8 cellular contexts compared by ENCODE assay signal in genomic region chr2:37585295-37585908, GRCh38.
A peak's percentile ranks its signal among the peaks of the same experiment; 100 is the strongest.
DNase-seq lines count a peak whose midpoint lies in the region; TF ChIP-seq lines count a peak whose summit lies in the region.

No MANE protein-coding gene starts in this region.

- intact Hi-C loops in spleen (cut with DNase I; ENCODE audit: low total_unique reads), result no loop called here

- no peaks in the 10 kb centered on the region for H3K27me3 ChIP-seq in BLaER1 treated with 17β-estradiol and CSF1 and Interleukin-3, amounts not matched to agents 10 nM and 100 nM
- no peaks in the 10 kb centered on the region for H3K27me3 ChIP-seq in spleen (replicated peaks in 1 of 7)

- no peaks in the 10 kb centered on the region for H3K36me3 Mint-ChIP-seq in endothelial cell (ENCODE audit: low read depth, unreplicated experiment)

- peaks cover 0 to 1% (median 0%) of the 10 kb centered on the region in 11 experiments; a peak in 5 of 22 replicates for H3K9me3 ChIP-seq in BLaER1 treated with 17β-estradiol and CSF1 and Interleukin-3, amounts not matched to agents 10 nM and 100 nM (replicated peaks in 1 of 11)
- no peaks in the 10 kb centered on the region for H3K9me3 ChIP-seq in spleen

- H3K36me3 ChIP-seq in BLaER1 treated with 17β-estradiol and CSF1 and Interleukin-3, amounts not matched to agents 10 nM and 100 nM, result no peaks in the 10 kb centered on the region
- no peaks in the 10 kb centered on the region for H3K36me3 ChIP-seq in spleen

- peak overlapping the region in 3 of 11 experiments; percentile 15 to 57 (median 41); a peak in 4 of 22 replicates for H3K27ac ChIP-seq in BLaER1 treated with 17β-estradiol and CSF1 and Interleukin-3, amounts not matched to agents 10 nM and 100 nM
- peak overlapping the region in 7 of 8 donors; percentile 9 to 76 (median 60) for H3K27ac ChIP-seq in spleen

- TF ChIP-seq CTCF in GM20000 (IDR thresholded peaks at IDR 0.05; ENCODE audit: extremely low read depth, missing control alignments) (no peak), epithelial cell of esophagus (IDR thresholded peaks at IDR 0.05; ENCODE audit: insufficient read depth, low read depth, low read length, missing control alignments) (no peak), spleen (IDR thresholded peaks at IDR 0.05 in 8 of 11, conservative IDR thresholded peaks at IDR 0.05 in 3 of 11) (no peak), endothelial cell (IDR thresholded peaks at IDR 0.05; ENCODE audit: unreplicated experiment) (no peak)

- 54 to 69% (median 61%) methylated on average over 5 of the region's 5 CpGs for WGBS in spleen, 5 donors

- H3K27me3 Mint-ChIP-seq in endothelial cell (ENCODE audit: unreplicated experiment), result no peaks in the 10 kb centered on the region

- peaks cover 7 to 72% (median 24%) of the 10 kb centered on the region in 10 experiments; a peak in 17 of 20 replicates for H3K4me1 ChIP-seq in BLaER1 treated with 17β-estradiol and CSF1 and Interleukin-3, amounts not matched to agents 10 nM and 100 nM
- H3K4me1 ChIP-seq in spleen, result peaks cover 13 to 69% (median 50%) of the 10 kb centered on the region in 6 donors

- TF ChIP-seq POLR2A in spleen (IDR thresholded peaks at IDR 0.05), result no peak

- no peak overlapping the region for H3K4me3 ChIP-seq in BLaER1 treated with 17β-estradiol and CSF1 and Interleukin-3, amounts not matched to agents 10 nM and 100 nM
- H3K4me3 ChIP-seq in epithelial cell of esophagus (ENCODE audit: low read length) (no peak overlapping the region), spleen (peak overlapping the region in 1 of 8 donors; percentile 18)

- no peak overlapping the region for H3K4me3 Mint-ChIP-seq in endothelial cell (ENCODE audit: unreplicated experiment)

- H3K9ac ChIP-seq in BLaER1 treated with 17β-estradiol and CSF1 and Interleukin-3, amounts not matched to agents 10 nM and 100 nM, result no peak overlapping the region

- H4K20me1 ChIP-seq in BLaER1 treated with 17β-estradiol and CSF1 and Interleukin-3, amounts not matched to agents 10 nM and 100 nM, result no peaks in the 10 kb centered on the region

- H3K4me2 ChIP-seq in BLaER1 treated with 17β-estradiol and CSF1 and Interleukin-3, amounts not matched to agents 10 nM and 100 nM, result peak overlapping the region in 8 of 11 experiments; percentile 6 to 71 (median 50); a peak in 12 of 22 replicates

- H3K27ac Mint-ChIP-seq in endothelial cell (ENCODE audit: unreplicated experiment), result no peak overlapping the region

- no peaks in the 10 kb centered on the region for H3K9me3 Mint-ChIP-seq in endothelial cell (ENCODE audit: unreplicated experiment)

- DNase-seq in GM20000 (ENCODE audit: low spot score) (peak; percentile 26), RPMI7951 (ENCODE audit: low read depth) (peak; percentile 69), epithelial cell of esophagus (ENCODE audit: low read depth) (peak; percentile 57), spleen (no peak), cerebellar cortex (ENCODE audit: low spot score) (no peak), endothelial cell (ENCODE audit: low spot score) (no peak), NCI-H1048 (lab: John Stamatoyannopoulos, UW) (no peak)

- H3K4me1 Mint-ChIP-seq in endothelial cell (ENCODE audit: unreplicated experiment), result peaks cover 45% of the 10 kb centered on the region

Comparison
In these comparisons a context has a peak if more than half of its experiments do, and no peak if none do; other contexts are left out.
1. DNase-seq: peak in GM20000 (single experiment), RPMI7951 (single experiment) and epithelial cell of esophagus (single experiment); none in spleen (single experiment), cerebellar cortex (single experiment), endothelial cell (single experiment) and NCI-H1048 (single experiment).